In the genomic region with DNA sequence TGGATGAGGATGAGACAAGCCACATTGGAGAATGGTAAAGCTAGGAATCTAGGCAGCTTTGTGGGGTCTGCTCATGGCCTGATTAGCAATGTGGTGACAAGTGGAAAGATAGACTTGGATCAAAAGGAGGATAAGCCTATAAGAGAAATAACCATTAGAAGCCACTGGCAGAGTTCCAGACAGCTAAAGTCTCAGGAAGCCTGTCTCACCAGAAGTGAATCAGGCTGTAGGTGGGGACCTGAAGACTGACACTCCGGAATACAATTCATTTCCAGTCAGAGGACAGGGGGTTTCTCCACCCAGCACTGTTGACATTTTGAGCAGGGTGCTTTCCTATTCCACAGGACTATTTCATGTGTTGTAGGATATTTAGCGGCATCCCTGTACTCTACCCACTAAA, we compare ENCODE assay signal across 23 cellular contexts.
DNase-seq lines count a peak whose midpoint lies in the region; ATAC-seq, FAIRE-seq and TF ChIP-seq lines count a peak whose summit lies in the region.
"Had no signal": no experiment of that assay in that cellular context is flagged by ENCODE, and none has a peak within 500 bp of the region (broad histone marks: within the 10 kb centered on the region; RNA-seq: fewer than 3 reads in every experiment).

No MANE protein-coding gene starts in this region.

- no peak overlapping the region for H3K27ac Mint-ChIP-seq in neural progenitor cell
- H3K27ac Mint-ChIP-seq: activated CD4-positive, alpha-beta T cell treated with anti-CD3 and anti-CD28 coated beads for 36 hours; activated CD8-positive, alpha-beta T cell treated with anti-CD3 and anti-CD28 coated beads, Interleukin-2, amount 10 ng/mL, durations not matched to agents 7 days and 5 days; activated naive CD4-positive, alpha-beta T cell treated with anti-CD3 and anti-CD28 coated beads, Interleukin-2, amount 50 U/mL, for 24 hours; nephron progenitor cell; stimulated activated effector memory CD8-positive, alpha-beta T cell treated with anti-CD3 and anti-CD28 coated beads, Interleukin-12 subunit alpha, Interleukin-12 subunit beta, amount 100 ng/mL, for 72 hours; T-helper 1 cell treated with Interleukin-12 subunit alpha and Interleukin-12 subunit beta and Interleukin-4 antibody, amounts not matched to agents 30 μg/mL and 1 μg/mL, for 36 hours had no signal

- no peak overlapping the region for H3K4me3 Mint-ChIP-seq in neural progenitor cell
- H3K4me3 Mint-ChIP-seq: activated CD4-positive, alpha-beta T cell treated with anti-CD3 and anti-CD28 coated beads for 36 hours; activated CD8-positive, alpha-beta T cell treated with anti-CD3 and anti-CD28 coated beads, Interleukin-2, amount 10 ng/mL, durations not matched to agents 7 days and 5 days; activated naive CD4-positive, alpha-beta T cell treated with anti-CD3 and anti-CD28 coated beads, Interleukin-2, amount 50 U/mL, for 24 hours; nephron progenitor cell; stimulated activated effector memory CD8-positive, alpha-beta T cell treated with anti-CD3 and anti-CD28 coated beads, Interleukin-12 subunit alpha, Interleukin-12 subunit beta, amount 100 ng/mL, for 72 hours; T-helper 1 cell treated with Interleukin-12 subunit alpha and Interleukin-12 subunit beta and Interleukin-4 antibody, amounts not matched to agents 30 μg/mL and 1 μg/mL, for 36 hours had no signal

- H3K27me3 ChIP-seq in WERI-Rb-1 (ENCODE audit: insufficient read depth, low read depth, severe bottlenecking) (no peaks in the 10 kb centered on the region), neural progenitor cell (no peaks in the 10 kb centered on the region)
- H3K27me3 ChIP-seq: BLaER1 treated with 17β-estradiol and CSF1 and Interleukin-3, amounts not matched to agents 10 nM and 100 nM; tibial nerve had no signal

- no peak for ATAC-seq in GM18909 (IDR thresholded peaks at IDR 0.05; ENCODE audit: poor library complexity, unreplicated experiment)
- ATAC-seq: activated CD4-positive, alpha-beta T cell treated with anti-CD3 and anti-CD28 coated beads for 36 hours; activated CD8-positive, alpha-beta T cell treated with anti-CD3 and anti-CD28 coated beads, Interleukin-2, amount 10 ng/mL, durations not matched to agents 7 days and 5 days; stimulated activated effector memory CD8-positive, alpha-beta T cell treated with anti-CD3 and anti-CD28 coated beads, Interleukin-12 subunit alpha, Interleukin-12 subunit beta, amount 100 ng/mL, for 72 hours had no signal

- no peak for TF ChIP-seq CTCF in D721Med (IDR thresholded peaks at IDR 0.05; ENCODE audit: insufficient read depth, missing control alignments)
- TF ChIP-seq CTCF in WERI-Rb-1 (IDR thresholded peaks at IDR 0.05; ENCODE audit: low read depth, low read length), result no peak
- no peak for TF ChIP-seq CTCF in neural progenitor cell (IDR thresholded peaks at IDR 0.05)

- H3K9me3 Mint-ChIP-seq in neural progenitor cell, result no peaks in the 10 kb centered on the region
- H3K9me3 Mint-ChIP-seq: T-helper 1 cell treated with Interleukin-12 subunit alpha and Interleukin-12 subunit beta and Interleukin-4 antibody, amounts not matched to agents 30 μg/mL and 1 μg/mL, for 36 hours had no signal

- no peaks in the 10 kb centered on the region for H3K27me3 Mint-ChIP-seq in neural progenitor cell (ENCODE audit: insufficient read depth, low read depth)
- H3K27me3 Mint-ChIP-seq: activated CD4-positive, alpha-beta T cell treated with anti-CD3 and anti-CD28 coated beads for 36 hours; activated naive CD4-positive, alpha-beta T cell treated with anti-CD3 and anti-CD28 coated beads, Interleukin-2, amount 50 U/mL, for 24 hours had no signal

- H3K4me1 Mint-ChIP-seq in neural progenitor cell, result peaks cover 11% of the 10 kb centered on the region
- H3K4me1 Mint-ChIP-seq: activated CD4-positive, alpha-beta T cell treated with anti-CD3 and anti-CD28 coated beads for 36 hours; activated naive CD4-positive, alpha-beta T cell treated with anti-CD3 and anti-CD28 coated beads, Interleukin-2, amount 50 U/mL, for 24 hours; stimulated activated effector memory CD8-positive, alpha-beta T cell treated with anti-CD3 and anti-CD28 coated beads, Interleukin-12 subunit alpha, Interleukin-12 subunit beta, amount 100 ng/mL, for 72 hours had no signal

- no peak for DNase-seq in D721Med (ENCODE audit: insufficient read length, low spot score)
- DNase-seq in M059J (ENCODE audit: low read depth), result peak; percentile 42
- peak; percentile 53 for DNase-seq in WERI-Rb-1
- peak; percentile 38 for DNase-seq in glomerular visceral epithelial cell (ENCODE audit: extremely low spot score)
- no peak for DNase-seq in activated CD4-positive, CD25-positive, alpha-beta regulatory T cell (lab: John Stamatoyannopoulos, UW)
- no peak for DNase-seq in neural progenitor cell (ENCODE audit: low spot score)
- DNase-seq: activated CD4-positive, alpha-beta T cell treated with anti-CD3 and anti-CD28 coated beads for 36 hours; activated CD8-positive, alpha-beta T cell treated with anti-CD3 and anti-CD28 coated beads, Interleukin-2, amount 10 ng/mL, durations not matched to agents 7 days and 5 days; amniotic stem cell; DMS79 treated with DMSO at 0.1 percent for 48 hours; effector memory CD4-positive, alpha-beta T cell; GM23248; nephron progenitor cell; OCI-M1; SK-N-SH had no signal

- peak; percentile 16 for FAIRE-seq in D721Med (lab: Jason Lieb, UNC)
- FAIRE-seq: TTC549 had no signal

- H3K4me2 ChIP-seq in neural progenitor cell, result no peak overlapping the region
- H3K4me2 ChIP-seq: BLaER1 treated with 17β-estradiol and CSF1 and Interleukin-3, amounts not matched to agents 10 nM and 100 nM; SK-N-SH had no signal

- H3K27ac ChIP-seq in WERI-Rb-1 (no peak overlapping the region), neural progenitor cell (no peak overlapping the region)
- H3K27ac ChIP-seq: BLaER1 treated with 17β-estradiol and CSF1 and Interleukin-3, amounts not matched to agents 10 nM and 100 nM; coronary artery; GM23248 had no signal

- H3K4me1 ChIP-seq in neural progenitor cell, result peaks cover 18% of the 10 kb centered on the region

- no peaks in the 10 kb centered on the region for H3K9me3 ChIP-seq in WERI-Rb-1 (ENCODE audit: severe bottlenecking)
- H3K9me3 ChIP-seq in neural progenitor cell (ENCODE audit: low read depth), result no peaks in the 10 kb centered on the region
- H3K9me3 ChIP-seq: SK-N-SH, tibial nerve had no signal

- no peaks in the 10 kb centered on the region for H3K36me3 ChIP-seq in WERI-Rb-1
- H3K36me3 ChIP-seq in neural progenitor cell, result no peaks in the 10 kb centered on the region
- H3K36me3 ChIP-seq: tibial nerve had no signal

- no peaks in the 10 kb centered on the region for H3K79me2 ChIP-seq in neural progenitor cell (ENCODE audit: low read depth)

- H4K20me1 ChIP-seq in neural progenitor cell (ENCODE audit: low read depth), result peaks cover 3% of the 10 kb centered on the region
- H4K20me1 ChIP-seq: BLaER1 treated with 17β-estradiol and CSF1 and Interleukin-3, amounts not matched to agents 10 nM and 100 nM had no signal

- H3K36me3 Mint-ChIP-seq in neural progenitor cell, result no peaks in the 10 kb centered on the region
- H3K36me3 Mint-ChIP-seq: activated naive CD4-positive, alpha-beta T cell treated with anti-CD3 and anti-CD28 coated beads, Interleukin-2, amount 50 U/mL, for 24 hours; stimulated activated effector memory CD8-positive, alpha-beta T cell treated with anti-CD3 and anti-CD28 coated beads, Interleukin-12 subunit alpha, Interleukin-12 subunit beta, amount 100 ng/mL, for 72 hours had no signal

- no peak overlapping the region for H3K9ac ChIP-seq in neural progenitor cell
- H3K9ac ChIP-seq: BLaER1 treated with 17β-estradiol and CSF1 and Interleukin-3, amounts not matched to agents 10 nM and 100 nM; GM23248; SK-N-SH had no signal

- peaks cover 17% of the 10 kb centered on the region for H3F3A ChIP-seq in neural progenitor cell (ENCODE audit: low read depth)

- no peak overlapping the region for H2AFZ ChIP-seq in neural progenitor cell (replicated peaks)
- H2AFZ ChIP-seq: GM23248 had no signal

- H3K4me3 ChIP-seq in WERI-Rb-1 (ENCODE audit: low read depth, low read length) (no peak overlapping the region), neural progenitor cell (no peak overlapping the region)
- H3K4me3 ChIP-seq: BLaER1 treated with 17β-estradiol and CSF1 and Interleukin-3, amounts not matched to agents 10 nM and 100 nM; coronary artery; GM23248; tibial nerve had no signal

Comparison
In these comparisons a context has a peak if more than half of its experiments do, and no peak if none do; other contexts are left out.
1. DNase-seq: peak in M059J (single experiment), WERI-Rb-1 (single experiment) and glomerular visceral epithelial cell (single experiment); none in D721Med (single experiment), activated CD4-positive, CD25-positive, alpha-beta regulatory T cell (0 of 4) and neural progenitor cell (single experiment).